ENCODE assay signal across 9 cellular contexts in genomic region chr2:46847726-46848421, GRCh38.
DNase-seq lines count a peak whose midpoint lies in the region; ATAC-seq and TF ChIP-seq lines count a peak whose summit lies in the region.
"Had no signal": no experiment of that assay in that cellular context is flagged by ENCODE, and none has a peak within 500 bp of the region (broad histone marks: within the 10 kb centered on the region; RNA-seq: fewer than 3 reads in every experiment).

No MANE protein-coding gene starts in this region.

- H3K36me3 Mint-ChIP-seq in CD14-positive monocyte: no peaks in the 10 kb centered on the region
- H3K36me3 Mint-ChIP-seq: activated naive CD4-positive, alpha-beta T cell treated with anti-CD3 and anti-CD28 coated beads, Interleukin-2, amount 10 ng/mL, durations not matched to agents 7 days and 5 days had no signal

- H3K9me3 ChIP-seq in right atrium auricular region: no peaks in the 10 kb centered on the region
- H3K9me3 ChIP-seq in skeletal muscle tissue (ENCODE audit: control insufficient read depth in 3 of 3, low read length in 3 of 3): no peaks in the 10 kb centered on the region

- intact Hi-C loops in CD14-positive monocyte (cut with micrococcal nuclease): no loop called here

- H3K4me3 Mint-ChIP-seq in CD14-positive monocyte: no peak overlapping the region
- H3K4me3 Mint-ChIP-seq: activated naive CD4-positive, alpha-beta T cell treated with anti-CD3 and anti-CD28 coated beads, Interleukin-2, amount 10 ng/mL, durations not matched to agents 7 days and 5 days had no signal

- H3K4me3 ChIP-seq in right atrium auricular region: no peak overlapping the region
- peak overlapping the region in 2 of 3 donors; percentile 23 to 34 for H3K4me3 ChIP-seq in skeletal muscle tissue (ENCODE audit: low read length in 3 of 3)

- no peak overlapping the region for H3K27ac Mint-ChIP-seq in CD14-positive monocyte
- H3K27ac Mint-ChIP-seq: activated naive CD4-positive, alpha-beta T cell treated with anti-CD3 and anti-CD28 coated beads, Interleukin-2, amount 10 ng/mL, durations not matched to agents 7 days and 5 days had no signal

- H3K4me1 Mint-ChIP-seq in CD14-positive monocyte: peaks cover 11% of the 10 kb centered on the region
- H3K4me1 Mint-ChIP-seq: activated naive CD4-positive, alpha-beta T cell treated with anti-CD3 and anti-CD28 coated beads, Interleukin-2, amount 10 ng/mL, durations not matched to agents 7 days and 5 days had no signal

- H3K36me3 ChIP-seq in right atrium auricular region (no peaks in the 10 kb centered on the region), skeletal muscle tissue (ENCODE audit: control insufficient read depth in 3 of 3, insufficient read depth in 3 of 3, low read length in 3 of 3) (no peaks in the 10 kb centered on the region)

- ATAC-seq in GM21723 (IDR thresholded peaks at IDR 0.05; ENCODE audit: unreplicated experiment) (no peak), HG02981 (IDR thresholded peaks at IDR 0.05; ENCODE audit: unreplicated experiment) (no peak)

- H3K27me3 ChIP-seq in right atrium auricular region (no peaks in the 10 kb centered on the region), skeletal muscle tissue (ENCODE audit: control insufficient read depth in 3 of 3, insufficient read depth in 3 of 3, low read length in 3 of 3) (no peaks in the 10 kb centered on the region)

- no peaks in the 10 kb centered on the region for H3K9me3 Mint-ChIP-seq in CD14-positive monocyte
- H3K9me3 Mint-ChIP-seq: activated naive CD4-positive, alpha-beta T cell treated with anti-CD3 and anti-CD28 coated beads, Interleukin-2, amount 10 ng/mL, durations not matched to agents 7 days and 5 days had no signal

- TF ChIP-seq CTCF in CD14-positive monocyte (IDR thresholded peaks at IDR 0.05): no peak
- no peak for TF ChIP-seq CTCF in right atrium auricular region (IDR thresholded peaks at IDR 0.05)

- DNase-seq in CD14-positive monocyte (ENCODE audit: low spot score): peak; percentile 10
- peak; percentile 55 for DNase-seq in astrocyte of the hippocampus (ENCODE audit: low read depth, low spot score)
- no peak for DNase-seq in right atrium auricular region (ENCODE audit: low spot score)
- no peak for DNase-seq in DMS53 treated with DMSO at 0.1 percent for 48 hours (lab: John Stamatoyannopoulos, UW; ENCODE audit: unreplicated experiment)
- no peak for DNase-seq in superior temporal gyrus (ENCODE audit: extremely low spot score)
- DNase-seq: activated naive CD4-positive, alpha-beta T cell treated with anti-CD3 and anti-CD28 coated beads, Interleukin-2, amount 10 ng/mL, durations not matched to agents 7 days and 5 days had no signal

- peaks cover 0 to 64% of the 10 kb centered on the region in 2 donors for H3K4me1 ChIP-seq in right atrium auricular region
- H3K4me1 ChIP-seq in skeletal muscle tissue (ENCODE audit: control insufficient read depth in 3 of 3, insufficient read depth in 3 of 3, low read length in 3 of 3): peaks cover 58 to 61% (median 60%) of the 10 kb centered on the region in 3 donors

- H3K27me3 Mint-ChIP-seq in CD14-positive monocyte (ENCODE audit: low read depth in 3 of 3): peaks cover 7 to 18% (median 12%) of the 10 kb centered on the region in 3 donors

- peak overlapping the region; percentile 93 for H3K27ac ChIP-seq in right atrium auricular region
- peak overlapping the region; percentile 89 for H3K27ac ChIP-seq in skeletal muscle tissue (ENCODE audit: low read depth, low read length)

- peak overlapping the region; percentile 41 to 63 (median 52) for H3K9ac ChIP-seq in skeletal muscle tissue (ENCODE audit: low read depth in 1 of 3, low read length in 3 of 3)

Comparison
In these comparisons a context has a peak if more than half of its experiments do, and no peak if none do; other contexts are left out.
1. DNase-seq: peak in CD14-positive monocyte (single experiment) and astrocyte of the hippocampus (single experiment); none in right atrium auricular region (single experiment), DMS53 treated with DMSO at 0.1 percent for 48 hours (single experiment) and superior temporal gyrus (single experiment).
2. H3K4me3 ChIP-seq: peak in skeletal muscle tissue (2 of 3); none in right atrium auricular region (0 of 2).